In the genomic region with DNA sequence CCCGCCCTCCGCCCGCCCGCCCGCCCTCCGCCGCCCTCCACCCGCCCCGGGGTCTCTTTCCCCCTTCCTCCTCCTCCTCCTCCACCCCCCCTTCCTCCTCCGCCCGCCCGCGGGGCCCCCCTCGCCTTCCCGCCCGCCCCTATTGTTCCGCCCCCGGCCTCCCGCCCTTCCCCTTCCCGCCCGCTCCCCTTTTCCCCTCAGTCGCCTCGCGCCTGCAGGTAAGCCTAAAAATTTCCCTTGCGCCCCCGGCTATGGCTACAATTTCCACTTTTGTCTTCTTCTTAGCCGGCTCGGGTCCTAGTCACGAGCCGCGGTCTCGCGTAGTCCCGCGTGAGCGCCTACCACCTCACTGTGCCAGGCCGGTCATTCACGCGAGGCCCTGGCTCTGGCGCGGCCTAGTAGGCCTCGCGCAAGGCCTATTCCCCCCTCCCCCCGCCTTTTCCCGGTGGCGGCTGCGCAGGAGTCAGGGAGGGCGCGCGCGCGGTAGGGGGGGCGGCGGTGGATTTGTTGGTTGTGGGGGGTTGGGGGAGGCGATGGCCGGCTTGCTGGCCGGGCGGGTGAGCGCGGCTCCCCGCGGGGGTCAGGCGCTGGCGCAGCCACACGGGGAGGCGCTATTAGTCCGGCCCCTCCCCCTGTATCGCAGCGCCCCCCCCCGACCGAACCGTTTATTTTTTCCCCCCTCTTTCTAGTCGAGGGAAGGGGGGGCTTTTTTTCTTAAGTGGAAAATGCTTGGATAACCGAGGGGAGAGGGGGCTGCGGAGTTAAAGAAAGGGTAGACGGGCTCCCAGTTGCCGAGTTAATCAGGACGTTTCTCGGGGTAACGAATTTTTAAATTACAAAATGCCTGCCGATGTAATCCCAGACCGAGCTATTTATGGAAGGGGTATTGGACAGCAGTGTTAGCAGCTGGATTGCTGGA, we compare ENCODE assay signal across 1 cellular context.
TF ChIP-seq lines count a peak whose summit lies in the region.

No MANE protein-coding gene starts in this region.

TF ChIP-seq in HepG2, 621 proteins besides CTCF, POLR2A, EP300 and RAD21 (continued from another document and continues in another):
- TF ChIP-seq ZNF296 (CRISPR knock-in tag; conservative IDR thresholded peaks at IDR 0.05), result no peak
- TF ChIP-seq, protein P1, sequence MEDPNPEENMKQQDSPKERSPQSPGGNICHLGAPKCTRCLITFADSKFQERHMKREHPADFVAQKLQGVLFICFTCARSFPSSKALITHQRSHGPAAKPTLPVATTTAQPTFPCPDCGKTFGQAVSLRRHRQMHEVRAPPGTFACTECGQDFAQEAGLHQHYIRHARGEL (CRISPR knock-in tag; IDR thresholded peaks at IDR 0.05), result no peak
- TF ChIP-seq ISL2 (CRISPR knock-in tag; IDR thresholded peaks at IDR 0.05), result no peak
- TF ChIP-seq ZSCAN21 (CRISPR knock-in tag; IDR thresholded peaks at IDR 0.05; ENCODE audit: borderline replicate concordance), result no peak
- no peak for TF ChIP-seq DNMT1 (CRISPR knock-in tag; IDR thresholded peaks at IDR 0.05)
- TF ChIP-seq ZNF607 (CRISPR knock-in tag; IDR thresholded peaks at IDR 0.05; ENCODE audit: borderline replicate concordance), result no peak
- no peak for TF ChIP-seq MLLT10 (CRISPR knock-in tag; IDR thresholded peaks at IDR 0.05)
- no peak for TF ChIP-seq FOXJ3 (CRISPR knock-in tag; IDR thresholded peaks at IDR 0.05; ENCODE audit: borderline replicate concordance)
- TF ChIP-seq, protein P2, sequence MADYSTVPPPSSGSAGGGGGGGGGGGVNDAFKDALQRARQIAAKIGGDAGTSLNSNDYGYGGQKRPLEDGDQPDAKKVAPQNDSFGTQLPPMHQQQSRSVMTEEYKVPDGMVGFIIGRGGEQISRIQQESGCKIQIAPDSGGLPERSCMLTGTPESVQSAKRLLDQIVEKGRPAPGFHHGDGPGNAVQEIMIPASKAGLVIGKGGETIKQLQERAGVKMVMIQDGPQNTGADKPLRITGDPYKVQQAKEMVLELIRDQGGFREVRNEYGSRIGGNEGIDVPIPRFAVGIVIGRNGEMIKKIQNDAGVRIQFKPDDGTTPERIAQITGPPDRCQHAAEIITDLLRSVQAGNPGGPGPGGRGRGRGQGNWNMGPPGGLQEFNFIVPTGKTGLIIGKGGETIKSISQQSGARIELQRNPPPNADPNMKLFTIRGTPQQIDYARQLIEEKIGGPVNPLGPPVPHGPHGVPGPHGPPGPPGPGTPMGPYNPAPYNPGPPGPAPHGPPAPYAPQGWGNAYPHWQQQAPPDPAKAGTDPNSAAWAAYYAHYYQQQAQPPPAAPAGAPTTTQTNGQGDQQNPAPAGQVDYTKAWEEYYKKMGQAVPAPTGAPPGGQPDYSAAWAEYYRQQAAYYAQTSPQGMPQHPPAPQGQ (CRISPR knock-in tag; IDR thresholded peaks at IDR 0.05; ENCODE audit: borderline replicate concordance), result no peak
- no peak; the same call in 1 of the 2 replicates for TF ChIP-seq FOSL1 (CRISPR knock-in tag; IDR thresholded peaks at IDR 0.05; ENCODE audit: borderline replicate concordance)
- no peak for TF ChIP-seq ZNF713 (CRISPR knock-in tag; IDR thresholded peaks at IDR 0.05)
- TF ChIP-seq XBP1 (CRISPR knock-in tag; IDR thresholded peaks at IDR 0.05), result 0 out of 2 replicates have a peak, but pooled peaks have one; percentile 51
- TF ChIP-seq ZC3H13 (CRISPR knock-in tag; IDR thresholded peaks at IDR 0.05), result no peak
- no peak for TF ChIP-seq ADNP (CRISPR knock-in tag; IDR thresholded peaks at IDR 0.05)
- 0 out of 2 replicates have a peak, but pooled peaks have one; percentile 31 for TF ChIP-seq ZSCAN9 (CRISPR knock-in tag; IDR thresholded peaks at IDR 0.05; ENCODE audit: borderline replicate concordance)
- 0 out of 2 replicates have a peak, but pooled peaks have one; percentile 36 for TF ChIP-seq REL (CRISPR knock-in tag; conservative IDR thresholded peaks at IDR 0.05)
- no peak for TF ChIP-seq SOX6 (IDR thresholded peaks at IDR 0.05)
- TF ChIP-seq SOX6 (CRISPR knock-in tag; IDR thresholded peaks at IDR 0.05), result no peak
- no peak for TF ChIP-seq SIX4 (CRISPR knock-in tag; IDR thresholded peaks at IDR 0.05)
- no peak for TF ChIP-seq WIZ (CRISPR knock-in tag; IDR thresholded peaks at IDR 0.05)
- TF ChIP-seq ZNF263 (CRISPR knock-in tag; IDR thresholded peaks at IDR 0.05), result peak; percentile 61
- no peak for TF ChIP-seq SIX1 (CRISPR knock-in tag; IDR thresholded peaks at IDR 0.05; ENCODE audit: borderline replicate concordance)
- peak; percentile 57 for TF ChIP-seq ZNF589 (CRISPR knock-in tag; conservative IDR thresholded peaks at IDR 0.05)
- TF ChIP-seq GTF3A (CRISPR knock-in tag; conservative IDR thresholded peaks at IDR 0.05), result no peak
- no peak for TF ChIP-seq ZBTB8A (CRISPR knock-in tag; IDR thresholded peaks at IDR 0.05; ENCODE audit: borderline replicate concordance, low read depth)
- 0 out of 2 replicates have a peak, but pooled peaks have one; percentile 32 for TF ChIP-seq MED13 (CRISPR knock-in tag; IDR thresholded peaks at IDR 0.05)
- no peak for TF ChIP-seq KDM3A (CRISPR knock-in tag; IDR thresholded peaks at IDR 0.05; ENCODE audit: low read depth)
- no peak for TF ChIP-seq ZNF546 (CRISPR knock-in tag; conservative IDR thresholded peaks at IDR 0.05)
- TF ChIP-seq MYNN (CRISPR knock-in tag; IDR thresholded peaks at IDR 0.05; ENCODE audit: low read depth), result no peak
- no peak for TF ChIP-seq ZNF883 (CRISPR knock-in tag; IDR thresholded peaks at IDR 0.05; ENCODE audit: not compliant biosample characterization)
- no peak for TF ChIP-seq ZNF547 (CRISPR knock-in tag; IDR thresholded peaks at IDR 0.05)
- peak; percentile 100 for TF ChIP-seq ZFX (CRISPR knock-in tag; IDR thresholded peaks at IDR 0.05; ENCODE audit: low read depth)
- TF ChIP-seq CREM (IDR thresholded peaks at IDR 0.05), result no peak
- no peak for TF ChIP-seq CREM (CRISPR knock-in tag; IDR thresholded peaks at IDR 0.05)
- no peak for TF ChIP-seq ZNF121 (CRISPR knock-in tag; IDR thresholded peaks at IDR 0.05)
- TF ChIP-seq ZBTB38 (CRISPR knock-in tag; IDR thresholded peaks at IDR 0.05), result no peak
- TF ChIP-seq, protein P3, sequence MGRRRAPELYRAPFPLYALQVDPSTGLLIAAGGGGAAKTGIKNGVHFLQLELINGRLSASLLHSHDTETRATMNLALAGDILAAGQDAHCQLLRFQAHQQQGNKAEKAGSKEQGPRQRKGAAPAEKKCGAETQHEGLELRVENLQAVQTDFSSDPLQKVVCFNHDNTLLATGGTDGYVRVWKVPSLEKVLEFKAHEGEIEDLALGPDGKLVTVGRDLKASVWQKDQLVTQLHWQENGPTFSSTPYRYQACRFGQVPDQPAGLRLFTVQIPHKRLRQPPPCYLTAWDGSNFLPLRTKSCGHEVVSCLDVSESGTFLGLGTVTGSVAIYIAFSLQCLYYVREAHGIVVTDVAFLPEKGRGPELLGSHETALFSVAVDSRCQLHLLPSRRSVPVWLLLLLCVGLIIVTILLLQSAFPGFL (CRISPR knock-in tag; IDR thresholded peaks at IDR 0.05), result no peak
- TF ChIP-seq, protein P4, sequence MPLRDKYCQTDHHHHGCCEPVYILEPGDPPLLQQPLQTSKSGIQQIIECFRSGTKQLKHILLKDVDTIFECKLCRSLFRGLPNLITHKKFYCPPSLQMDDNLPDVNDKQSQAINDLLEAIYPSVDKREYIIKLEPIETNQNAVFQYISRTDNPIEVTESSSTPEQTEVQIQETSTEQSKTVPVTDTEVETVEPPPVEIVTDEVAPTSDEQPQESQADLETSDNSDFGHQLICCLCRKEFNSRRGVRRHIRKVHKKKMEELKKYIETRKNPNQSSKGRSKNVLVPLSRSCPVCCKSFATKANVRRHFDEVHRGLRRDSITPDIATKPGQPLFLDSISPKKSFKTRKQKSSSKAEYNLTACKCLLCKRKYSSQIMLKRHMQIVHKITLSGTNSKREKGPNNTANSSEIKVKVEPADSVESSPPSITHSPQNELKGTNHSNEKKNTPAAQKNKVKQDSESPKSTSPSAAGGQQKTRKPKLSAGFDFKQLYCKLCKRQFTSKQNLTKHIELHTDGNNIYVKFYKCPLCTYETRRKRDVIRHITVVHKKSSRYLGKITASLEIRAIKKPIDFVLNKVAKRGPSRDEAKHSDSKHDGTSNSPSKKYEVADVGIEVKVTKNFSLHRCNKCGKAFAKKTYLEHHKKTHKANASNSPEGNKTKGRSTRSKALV (CRISPR knock-in tag; IDR thresholded peaks at IDR 0.05), result no peak
- no peak; the same call in 1 of the 2 replicates for TF ChIP-seq JDP2 (CRISPR knock-in tag; IDR thresholded peaks at IDR 0.05; ENCODE audit: borderline replicate concordance)
- no peak for TF ChIP-seq ZFP36L2 (CRISPR knock-in tag; IDR thresholded peaks at IDR 0.05)
- TF ChIP-seq U2AF1 (optimal IDR thresholded peaks at IDR 0.05; ENCODE audit: low read depth, low read length), result no peak
- TF ChIP-seq ZNF850 (CRISPR knock-in tag; conservative IDR thresholded peaks at IDR 0.05), result 0 out of 2 replicates have a peak, but pooled peaks have one; percentile 51
- TF ChIP-seq ZNF34 (CRISPR knock-in tag; IDR thresholded peaks at IDR 0.05; ENCODE audit: borderline replicate concordance), result no peak
- no peak for TF ChIP-seq ZNF766 (CRISPR knock-in tag; IDR thresholded peaks at IDR 0.05; ENCODE audit: borderline replicate concordance)
- TF ChIP-seq TCF7 (IDR thresholded peaks at IDR 0.05; ENCODE audit: low read depth), result no peak
- peak; percentile 65; the same call in 1 of the 2 replicates for TF ChIP-seq PITX1 (CRISPR knock-in tag; IDR thresholded peaks at IDR 0.05)
- TF ChIP-seq, protein P5, sequence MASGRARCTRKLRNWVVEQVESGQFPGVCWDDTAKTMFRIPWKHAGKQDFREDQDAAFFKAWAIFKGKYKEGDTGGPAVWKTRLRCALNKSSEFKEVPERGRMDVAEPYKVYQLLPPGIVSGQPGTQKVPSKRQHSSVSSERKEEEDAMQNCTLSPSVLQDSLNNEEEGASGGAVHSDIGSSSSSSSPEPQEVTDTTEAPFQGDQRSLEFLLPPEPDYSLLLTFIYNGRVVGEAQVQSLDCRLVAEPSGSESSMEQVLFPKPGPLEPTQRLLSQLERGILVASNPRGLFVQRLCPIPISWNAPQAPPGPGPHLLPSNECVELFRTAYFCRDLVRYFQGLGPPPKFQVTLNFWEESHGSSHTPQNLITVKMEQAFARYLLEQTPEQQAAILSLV (CRISPR knock-in tag; IDR thresholded peaks at IDR 0.05; ENCODE audit: borderline replicate concordance), result no peak; the same call in none of the 2 replicates
- no peak for TF ChIP-seq XRCC5 (optimal IDR thresholded peaks at IDR 0.05; ENCODE audit: low read length)
- no peak for TF ChIP-seq ZSCAN12 (CRISPR knock-in tag; IDR thresholded peaks at IDR 0.05)
- TF ChIP-seq ZNF672 (CRISPR knock-in tag; IDR thresholded peaks at IDR 0.05), result no peak
- no peak for TF ChIP-seq GFI1 (CRISPR knock-in tag; IDR thresholded peaks at IDR 0.05; ENCODE audit: borderline replicate concordance)
- TF ChIP-seq MTF1 (CRISPR knock-in tag; IDR thresholded peaks at IDR 0.05), result 0 out of 2 replicates have a peak, but pooled peaks have one; percentile 42
- TF ChIP-seq, protein P6, sequence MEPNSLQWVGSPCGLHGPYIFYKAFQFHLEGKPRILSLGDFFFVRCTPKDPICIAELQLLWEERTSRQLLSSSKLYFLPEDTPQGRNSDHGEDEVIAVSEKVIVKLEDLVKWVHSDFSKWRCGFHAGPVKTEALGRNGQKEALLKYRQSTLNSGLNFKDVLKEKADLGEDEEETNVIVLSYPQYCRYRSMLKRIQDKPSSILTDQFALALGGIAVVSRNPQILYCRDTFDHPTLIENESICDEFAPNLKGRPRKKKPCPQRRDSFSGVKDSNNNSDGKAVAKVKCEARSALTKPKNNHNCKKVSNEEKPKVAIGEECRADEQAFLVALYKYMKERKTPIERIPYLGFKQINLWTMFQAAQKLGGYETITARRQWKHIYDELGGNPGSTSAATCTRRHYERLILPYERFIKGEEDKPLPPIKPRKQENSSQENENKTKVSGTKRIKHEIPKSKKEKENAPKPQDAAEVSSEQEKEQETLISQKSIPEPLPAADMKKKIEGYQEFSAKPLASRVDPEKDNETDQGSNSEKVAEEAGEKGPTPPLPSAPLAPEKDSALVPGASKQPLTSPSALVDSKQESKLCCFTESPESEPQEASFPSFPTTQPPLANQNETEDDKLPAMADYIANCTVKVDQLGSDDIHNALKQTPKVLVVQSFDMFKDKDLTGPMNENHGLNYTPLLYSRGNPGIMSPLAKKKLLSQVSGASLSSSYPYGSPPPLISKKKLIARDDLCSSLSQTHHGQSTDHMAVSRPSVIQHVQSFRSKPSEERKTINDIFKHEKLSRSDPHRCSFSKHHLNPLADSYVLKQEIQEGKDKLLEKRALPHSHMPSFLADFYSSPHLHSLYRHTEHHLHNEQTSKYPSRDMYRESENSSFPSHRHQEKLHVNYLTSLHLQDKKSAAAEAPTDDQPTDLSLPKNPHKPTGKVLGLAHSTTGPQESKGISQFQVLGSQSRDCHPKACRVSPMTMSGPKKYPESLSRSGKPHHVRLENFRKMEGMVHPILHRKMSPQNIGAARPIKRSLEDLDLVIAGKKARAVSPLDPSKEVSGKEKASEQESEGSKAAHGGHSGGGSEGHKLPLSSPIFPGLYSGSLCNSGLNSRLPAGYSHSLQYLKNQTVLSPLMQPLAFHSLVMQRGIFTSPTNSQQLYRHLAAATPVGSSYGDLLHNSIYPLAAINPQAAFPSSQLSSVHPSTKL (CRISPR knock-in tag; IDR thresholded peaks at IDR 0.05), result no peak; the same call in 1 of the 2 replicates
- no peak for TF ChIP-seq ZNF180 (CRISPR knock-in tag; IDR thresholded peaks at IDR 0.05; ENCODE audit: borderline replicate concordance, low read depth)
- TF ChIP-seq, protein P7, sequence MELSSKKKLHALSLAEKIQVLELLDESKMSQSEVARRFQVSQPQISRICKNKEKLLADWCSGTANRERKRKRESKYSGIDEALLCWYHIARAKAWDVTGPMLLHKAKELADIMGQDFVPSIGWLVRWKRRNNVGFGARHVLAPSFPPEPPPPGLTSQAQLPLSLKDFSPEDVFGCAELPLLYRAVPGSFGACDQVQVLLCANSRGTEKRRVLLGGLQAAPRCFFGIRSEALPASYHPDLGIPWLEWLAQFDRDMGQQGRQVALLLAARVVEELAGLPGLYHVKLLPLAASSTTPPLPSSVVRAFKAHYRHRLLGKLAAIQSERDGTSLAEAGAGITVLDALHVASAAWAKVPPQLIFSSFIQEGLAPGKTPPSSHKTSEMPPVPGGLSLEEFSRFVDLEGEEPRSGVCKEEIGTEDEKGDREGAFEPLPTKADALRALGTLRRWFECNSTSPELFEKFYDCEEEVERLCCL (CRISPR knock-in tag; IDR thresholded peaks at IDR 0.05; ENCODE audit: borderline replicate concordance), result no peak; the same call in 1 of the 2 replicates
- peak; percentile 71 for TF ChIP-seq CHD2 (IDR thresholded peaks at IDR 0.05; ENCODE audit: low read depth, low read length)
- TF ChIP-seq NPAS2 (CRISPR knock-in tag; IDR thresholded peaks at IDR 0.05; ENCODE audit: borderline replicate concordance), result no peak
- no peak for TF ChIP-seq SUZ12 (IDR thresholded peaks at IDR 0.05; ENCODE audit: low read depth, low read length)
- TF ChIP-seq ZNF264 (CRISPR knock-in tag; IDR thresholded peaks at IDR 0.05), result peak; percentile 30; the same call in 1 of the 2 replicates
